ENCODE assay signal across 9 cellular contexts in genomic region chr19:51020988-51021651, GRCh38. TPM values are rescaled to one million over a fixed set of nuclear protein-coding genes. Genes with fewer than 3 reads are reported as not detected.
DNase-seq lines count a peak whose midpoint lies in the region; ATAC-seq and TF ChIP-seq lines count a peak whose summit lies in the region.
"Had no signal": no experiment of that assay in that cellular context is flagged by ENCODE, and none has a peak within 500 bp of the region (broad histone marks: within the 10 kb centered on the region; RNA-seq: fewer than 3 reads in every experiment).

No MANE protein-coding gene starts in this region.

- 43% methylated on average over 7 of the region's 7 CpGs for WGBS in esophagus muscularis mucosa

- no peak for TF ChIP-seq POLR2A in esophagus muscularis mucosa (IDR thresholded peaks at IDR 0.05; ENCODE audit: low read depth)

- intact Hi-C loops in Panc1 (cut with micrococcal nuclease; ENCODE audit: unreplicated experiment), result loop anchor here (2.0 kb wide), 1 partner anchor 74 kb away; no protein-coding TSS in a partner anchor
- intact Hi-C loops in esophagus muscularis mucosa (cut with DNase I), result loop anchor here (5.0 kb wide), 1 partner anchor 76 kb away; no protein-coding TSS in a partner anchor

- H3K4me1 ChIP-seq in Panc1 (ENCODE audit: control insufficient read depth, insufficient read depth, low read length) (peaks cover 3% of the 10 kb centered on the region), esophagus muscularis mucosa (peaks cover 17 to 31% (median 28%) of the 10 kb centered on the region in 4 donors)

- TF ChIP-seq EP300 in esophagus muscularis mucosa (IDR thresholded peaks at IDR 0.05), result no peak

- H3K27me3 ChIP-seq in HL-60 (ENCODE audit: insufficient read depth, poor library complexity, severe bottlenecking) (peaks cover 32% of the 10 kb centered on the region), Panc1 (ENCODE audit: control insufficient read depth, insufficient read depth, low read length) (peaks cover 2% of the 10 kb centered on the region; the same call in 1 of the 2 replicates), esophagus muscularis mucosa (peaks cover 0 to 93% (median 36%) of the 10 kb centered on the region in 4 donors)

- in situ Hi-C loops in Panc1 (cut with HindIII; ENCODE audit: low pct_unique_long_range_greater_than_20kb, low sequenced_read_pairs), result no loop called here

- ATAC-seq in Panc1 (peak; percentile 52; the same call in 1 of the 2 replicates), GM18517 (IDR thresholded peaks at IDR 0.05; ENCODE audit: unreplicated experiment) (no peak), GM21529 (IDR thresholded peaks at IDR 0.05; ENCODE audit: unreplicated experiment) (no peak)
- ATAC-seq: T-cell had no signal

- POLR2A ChIA-PET in Panc1 (lab: Charles Lee), result interaction anchor here (0.6 to 0.7 kb wide), 2 partner anchors 12 to 301 kb away, joined by 3 to 5 read pairs; no protein-coding TSS in a partner anchor

- H3K36me3 ChIP-seq in Panc1 (ENCODE audit: control insufficient read depth, insufficient read depth, low read length), result no peaks in the 10 kb centered on the region; the same call in 1 of the 2 replicates
- H3K36me3 ChIP-seq in esophagus muscularis mucosa, result no peaks in the 10 kb centered on the region

- no peak overlapping the region for H3K4me3 ChIP-seq in HL-60 (replicated peaks; ENCODE audit: insufficient read depth, low read length)
- no peak overlapping the region for H3K4me3 ChIP-seq in Panc1 (ENCODE audit: low read depth in 2 of 2, low read length in 2 of 2)
- no peak overlapping the region for H3K4me3 ChIP-seq in esophagus muscularis mucosa

- BruUV-seq in Panc1 (replicated peaks; lab: Mats Ljungman, UMichigan), result no TSS peak

- CTCF ChIA-PET in Panc1 (lab: Charles Lee), result interaction anchor here (0.6 to 1.6 kb wide), 6 partner anchors 11 to 346 kb away, joined by 3 to 13 read pairs (median 6); no protein-coding TSS in a partner anchor

- peak; percentile 61 for DNase-seq in DMS 273 (lab: John Stamatoyannopoulos, UW; ENCODE audit: unreplicated experiment)
- peak in 1 of 2 experiments; percentile 36 for DNase-seq in HL-60 (ENCODE audit: low read depth in 1 of 2, low spot score in 1 of 2)
- peak; percentile 35 for DNase-seq in Panc1 (ENCODE audit: low read depth, low spot score)
- DNase-seq in esophagus muscularis mucosa (ENCODE audit: extremely low spot score), result no peak
- peak; percentile 15 for DNase-seq in non-pigmented ciliary epithelial cell (ENCODE audit: low read depth)
- no peak for DNase-seq in occipital lobe (lab: John Stamatoyannopoulos, UW)

- TF ChIP-seq CTCF in HL-60 (IDR thresholded peaks at IDR 0.05; ENCODE audit: insufficient read depth, low read length) (peak; percentile 67), Panc1 (IDR thresholded peaks at IDR 0.05) (peak; percentile 81), esophagus muscularis mucosa (IDR thresholded peaks at IDR 0.05) (peak; percentile 39 to 66 (median 57))

- H3K9me3 ChIP-seq in Panc1 (ENCODE audit: control insufficient read depth, insufficient read depth, low read depth, low read length) (no peaks in the 10 kb centered on the region), esophagus muscularis mucosa (no peaks in the 10 kb centered on the region)

- H3K27ac ChIP-seq in HL-60 (replicated peaks), result no peak overlapping the region
- no peak overlapping the region for H3K27ac ChIP-seq in Panc1 (ENCODE audit: low read length)
- H3K27ac ChIP-seq in esophagus muscularis mucosa (replicated peaks in 1 of 4), result no peak overlapping the region

RNA-seq across cellular contexts. Expression of gene KLK10, which starts 1.6 kb away (rescaled TPM):
- total RNA-seq in Panc1 (2021; ENCODE audit: unreplicated experiment) (not detected), esophagus muscularis mucosa (not detected), occipital lobe (not detected)
- 0.16 TPM for polyA plus RNA-seq in Panc1 (2012; ENCODE audit: insufficient read length)
- total RNA-seq: T-cell had no signal

RNA-seq across cellular contexts. Expression of gene KLK11, which starts 5.3 kb away (rescaled TPM):
- not detected for total RNA-seq in Panc1 (2021; ENCODE audit: unreplicated experiment)
- polyA plus RNA-seq in Panc1 (2012; ENCODE audit: insufficient read length), result not detected
- total RNA-seq in esophagus muscularis mucosa, result not detected
- not detected for total RNA-seq in occipital lobe
- total RNA-seq: T-cell had no signal

RNA-seq across cellular contexts. Expression of gene KLK12, which starts 13.7 kb away (rescaled TPM):
- total RNA-seq in Panc1 (2021; ENCODE audit: unreplicated experiment) (not detected), esophagus muscularis mucosa (not detected), occipital lobe (not detected)
- polyA plus RNA-seq in Panc1 (2012; ENCODE audit: insufficient read length), result not detected
- total RNA-seq: T-cell had no signal

RNA-seq across cellular contexts. Expression of gene KLK8, which starts 19.7 kb away (rescaled TPM):
- total RNA-seq in Panc1 (2021; ENCODE audit: unreplicated experiment), result not detected
- polyA plus RNA-seq in Panc1 (2012; ENCODE audit: insufficient read length), result not detected
- not detected for total RNA-seq in esophagus muscularis mucosa
- total RNA-seq in occipital lobe, result not detected
- total RNA-seq: T-cell had no signal

RNA-seq across cellular contexts. Expression of gene KLK7, which starts 37.4 kb away (rescaled TPM):
- total RNA-seq in Panc1 (2021; ENCODE audit: unreplicated experiment) (not detected), esophagus muscularis mucosa (under 1 TPM in 2 of 4 donors, not detected in 2; 0.32 to 0.33 TPM), occipital lobe (not detected)
- 0.19 TPM for polyA plus RNA-seq in Panc1 (2012; ENCODE audit: insufficient read length)
- total RNA-seq: T-cell had no signal

Comparison
In these comparisons a context has a peak if more than half of its experiments do, and no peak if none do; other contexts are left out.
1. DNase-seq: peak in DMS 273 (single experiment), Panc1 (single experiment) and non-pigmented ciliary epithelial cell (single experiment); none in esophagus muscularis mucosa (single experiment) and occipital lobe (single experiment).
2. Peak in every context shown above with its lines, with median percentiles within 50 percentile points of each other: CTCF ChIP-seq.